ENCODE assay signal across 8 cellular contexts in the genomic region with DNA sequence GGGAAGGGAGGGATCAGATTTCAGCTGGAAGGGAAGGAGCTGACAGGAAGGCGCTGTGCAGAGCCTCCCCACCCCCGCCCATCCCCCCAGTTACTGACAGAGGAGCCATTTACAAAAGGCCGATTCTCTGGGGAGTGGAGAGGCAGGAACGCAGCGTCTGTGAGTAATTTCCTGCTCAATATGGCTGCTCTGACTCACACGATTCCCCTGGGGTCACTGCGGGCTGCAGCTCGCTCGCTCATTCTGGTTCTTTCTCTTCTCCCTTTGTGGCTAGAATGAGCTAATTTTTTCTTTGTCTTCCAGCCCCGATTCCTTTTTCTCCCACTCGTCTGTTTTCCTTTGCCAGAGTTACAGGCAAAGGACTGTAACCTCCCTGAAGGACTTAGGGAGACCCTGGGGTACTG. TPM values are rescaled to one million over a fixed set of nuclear protein-coding genes. Genes with fewer than 3 reads are reported as not detected.
DNase-seq lines count a peak whose midpoint lies in the region; ATAC-seq, FAIRE-seq and TF ChIP-seq lines count a peak whose summit lies in the region.

No MANE protein-coding gene starts in this region.

- H3K4me3 ChIP-seq in A549 = peak overlapping the region; percentile 44

- POLR2A ChIA-PET in A549 (lab: Yijun Ruan, JAX) = interaction anchor here (0.7 to 3.5 kb wide), 26 partner anchors 8 to 499 kb away, joined by 3 to 44 read pairs (median 4); a partner anchor contains a TSS
- POLR2A ChIA-PET in activated CD4-positive, alpha-beta T cell treated with anti-CD3 and anti-CD28 coated beads, Interleukin-2, amount 10 ng/mL, durations not matched to agents 7 days and 5 days (lab: Charles Lee) = interaction anchor here (0.5 to 1.1 kb wide), 4 partner anchors 26 to 683 kb away, joined by 3 read pairs; a partner anchor contains a TSS

- H3K36me3 Mint-ChIP-seq in activated CD4-positive, alpha-beta T cell treated with anti-CD3 and anti-CD28 coated beads, Interleukin-2, amount 10 ng/mL, durations not matched to agents 7 days and 5 days (ENCODE audit: low read depth) = peaks cover 27% of the 10 kb centered on the region

- TF ChIP-seq POLR2A in A549 (IDR thresholded peaks at IDR 0.05; ENCODE audit: low read length) = peak; percentile 45

- no peaks in the 10 kb centered on the region for H3K9me3 Mint-ChIP-seq in activated CD4-positive, alpha-beta T cell treated with anti-CD3 and anti-CD28 coated beads, Interleukin-2, amount 10 ng/mL, durations not matched to agents 7 days and 5 days

- TF ChIP-seq EP300 in A549 (IDR thresholded peaks at IDR 0.05) = peak in 1 of 2 experiments; percentile 62; a peak in 1 of 5 replicates

- H3K27ac Mint-ChIP-seq in activated CD4-positive, alpha-beta T cell treated with anti-CD3 and anti-CD28 coated beads, Interleukin-2, amount 10 ng/mL, durations not matched to agents 7 days and 5 days = peak overlapping the region; percentile 93

- no peak for TF ChIP-seq CTCF in A549 (IDR thresholded peaks at IDR 0.05)

- peak overlapping the region; percentile 99 for H3K27ac ChIP-seq in A549

- peak overlapping the region; percentile 91 for H3K4me2 ChIP-seq in A549

- peak in 1 of 2 experiments; percentile 30; a peak in 2 of 5 replicates for TF ChIP-seq RAD21 in A549 (conservative IDR thresholded peaks at IDR 0.05 in 1 of 2, IDR thresholded peaks at IDR 0.05 in 1 of 2)

- H3K4me1 Mint-ChIP-seq in activated CD4-positive, alpha-beta T cell treated with anti-CD3 and anti-CD28 coated beads, Interleukin-2, amount 10 ng/mL, durations not matched to agents 7 days and 5 days = peaks cover 44% of the 10 kb centered on the region

- under 1% methylated on average over 11 of the region's 11 CpGs for WGBS in A549 (ENCODE audit: missing lambda C conversion rate)

- DNase-seq in A549 (ENCODE audit: low read depth in 1 of 2, low spot score in 1 of 2) (peak; percentile 95 to 97), NCI-H446 (lab: John Stamatoyannopoulos, UW) (peak; percentile 82 to 96), dedifferentiated amniotic fluid mesenchymal stem cell (ENCODE audit: extremely low spot score) (peak; percentile 99), left lobe of liver (ENCODE audit: low spot score) (peak; percentile 82)
- DNase-seq in activated CD4-positive, alpha-beta T cell treated with anti-CD3 and anti-CD28 coated beads, Interleukin-2, amount 10 ng/mL, durations not matched to agents 7 days and 5 days = peak; percentile 85
- DNase-seq in stimulated activated CD4-positive, alpha-beta T cell treated with anti-CD3 and anti-CD28 coated beads, Interleukin-2, amount 100 ng/mL, for 48 hours = peak; percentile 71 to 75

- peak overlapping the region; percentile 75 for H3K4me3 Mint-ChIP-seq in activated CD4-positive, alpha-beta T cell treated with anti-CD3 and anti-CD28 coated beads, Interleukin-2, amount 10 ng/mL, durations not matched to agents 7 days and 5 days

- no peak for FAIRE-seq in A549 (lab: Jason Lieb, UNC)

- ATAC-seq in A549 = peak; percentile 81 to 82
- ATAC-seq in GM18867 (IDR thresholded peaks at IDR 0.05; ENCODE audit: unreplicated experiment) = peak; percentile 57
- ATAC-seq in HG03196 (IDR thresholded peaks at IDR 0.05; ENCODE audit: unreplicated experiment) = peak; percentile 51
- ATAC-seq in left lobe of liver = peak; percentile 64

- no peaks in the 10 kb centered on the region for H3K27me3 Mint-ChIP-seq in activated CD4-positive, alpha-beta T cell treated with anti-CD3 and anti-CD28 coated beads, Interleukin-2, amount 10 ng/mL, durations not matched to agents 7 days and 5 days

- H3K9me3 ChIP-seq in A549 = no peaks in the 10 kb centered on the region

- peaks cover 60% of the 10 kb centered on the region for H3K4me1 ChIP-seq in A549

- CTCF ChIA-PET in A549 (lab: Yijun Ruan, JAX) = interaction anchor here (0.7 to 28.1 kb wide), 47 partner anchors 12 to 664 kb away, joined by 3 to 1029 read pairs (median 5); a partner anchor contains a TSS
- CTCF ChIA-PET in activated CD4-positive, alpha-beta T cell treated with anti-CD3 and anti-CD28 coated beads, Interleukin-2, amount 10 ng/mL, durations not matched to agents 7 days and 5 days (lab: Charles Lee) = interaction anchor here (0.6 to 6.6 kb wide), 27 partner anchors 9 to 598 kb away, joined by 3 to 50 read pairs (median 4); a partner anchor contains a TSS

TF ChIP-seq in A549, 52 proteins besides CTCF, POLR2A, EP300 and RAD21 (continues in another document):
- TF ChIP-seq SMC3 (IDR thresholded peaks at IDR 0.05) (peak; percentile 15; the same call in 2 of the 3 replicates), JUNB (IDR thresholded peaks at IDR 0.05) (peak; percentile 54), JUN (IDR thresholded peaks at IDR 0.05) (peak; percentile 58 to 86; a peak in 3 of 5 replicates), RCOR1 (IDR thresholded peaks at IDR 0.05; ENCODE audit: low read depth, low read length) (no peak), MAZ (IDR thresholded peaks at IDR 0.05; ENCODE audit: borderline replicate concordance, low read depth, low read length) (peak; percentile 44; the same call in 1 of the 2 replicates), HOXB13 (CRISPR knock-in tag; IDR thresholded peaks at IDR 0.05; ENCODE audit: low read depth) (no peak), HOXA7 (CRISPR knock-in tag; IDR thresholded peaks at IDR 0.05) (no peak), ZNF302 (CRISPR knock-in tag; IDR thresholded peaks at IDR 0.05) (no peak), CBX2 (IDR thresholded peaks at IDR 0.05; ENCODE audit: borderline replicate concordance, low read depth) (no peak), RARB (CRISPR knock-in tag; IDR thresholded peaks at IDR 0.05) (no peak)
- TF ChIP-seq, protein P1, sequence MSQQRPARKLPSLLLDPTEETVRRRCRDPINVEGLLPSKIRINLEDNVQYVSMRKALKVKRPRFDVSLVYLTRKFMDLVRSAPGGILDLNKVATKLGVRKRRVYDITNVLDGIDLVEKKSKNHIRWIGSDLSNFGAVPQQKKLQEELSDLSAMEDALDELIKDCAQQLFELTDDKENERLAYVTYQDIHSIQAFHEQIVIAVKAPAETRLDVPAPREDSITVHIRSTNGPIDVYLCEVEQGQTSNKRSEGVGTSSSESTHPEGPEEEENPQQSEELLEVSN (IDR thresholded peaks at IDR 0.05; ENCODE audit: borderline replicate concordance, low read depth) = no peak
- TF ChIP-seq, protein P2, sequence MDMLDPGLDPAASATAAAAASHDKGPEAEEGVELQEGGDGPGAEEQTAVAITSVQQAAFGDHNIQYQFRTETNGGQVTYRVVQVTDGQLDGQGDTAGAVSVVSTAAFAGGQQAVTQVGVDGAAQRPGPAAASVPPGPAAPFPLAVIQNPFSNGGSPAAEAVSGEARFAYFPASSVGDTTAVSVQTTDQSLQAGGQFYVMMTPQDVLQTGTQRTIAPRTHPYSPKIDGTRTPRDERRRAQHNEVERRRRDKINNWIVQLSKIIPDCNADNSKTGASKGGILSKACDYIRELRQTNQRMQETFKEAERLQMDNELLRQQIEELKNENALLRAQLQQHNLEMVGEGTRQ (IDR thresholded peaks at IDR 0.05) = no peak
- TF ChIP-seq, protein P3, sequence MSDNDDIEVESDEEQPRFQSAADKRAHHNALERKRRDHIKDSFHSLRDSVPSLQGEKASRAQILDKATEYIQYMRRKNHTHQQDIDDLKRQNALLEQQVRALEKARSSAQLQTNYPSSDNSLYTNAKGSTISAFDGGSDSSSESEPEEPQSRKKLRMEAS (IDR thresholded peaks at IDR 0.05) = no peak; the same call in 1 of the 2 replicates

RNA-seq across cellular contexts. Expression of a gene that starts 28.8 kb away (rescaled TPM):
- polyA plus RNA-seq in A549 (2011; rRNA removed) = 140 and 149 TPM in 2 replicates
- polyA plus RNA-seq in A549 (2012; cell fraction: cytosol; rRNA removed) = 95.3 and 125 TPM in 2 replicates
- polyA plus RNA-seq in A549 (2012; cell fraction: nucleus; rRNA removed) = 109 and 124 TPM in 2 replicates
- 140 to 167 TPM (median 161 TPM) in 3 replicates for polyA plus RNA-seq in A549 (2017; fragmentation: RNase III; extraction: RNeasy Plus Mini Kit Qiagen cat#74134 plus additional on column Dnase treatment)
- polyA minus RNA-seq in A549 (2011; rRNA and poly(A)+ RNA removed) = 150 and 168 TPM in 2 replicates
- 100 to 1,000 TPM in 1 of 2 experiments, 10 to 100 TPM in 1; 96.4 to 111 TPM for total RNA-seq in activated CD4-positive, alpha-beta T cell treated with anti-CD3 and anti-CD28 coated beads, Interleukin-2, amount 10 ng/mL, durations not matched to agents 7 days and 5 days
- total RNA-seq in left lobe of liver = 62.3 TPM

RNA-seq across cellular contexts. Expression of a gene that starts 29.4 kb away (rescaled TPM):
- polyA plus RNA-seq in A549 (2011; rRNA removed) (20.5 and 20.8 TPM in 2 replicates), A549 (2017; fragmentation: RNase III; extraction: RNeasy Plus Mini Kit Qiagen cat#74134 plus additional on column Dnase treatment) (22.7 to 26.2 TPM (median 26.0 TPM) in 3 replicates)
- 25.2 and 33.6 TPM in 2 replicates for polyA plus RNA-seq in A549 (2012; cell fraction: cytosol; rRNA removed)
- 37.5 and 53.0 TPM in 2 replicates for polyA plus RNA-seq in A549 (2012; cell fraction: nucleus; rRNA removed)
- polyA minus RNA-seq in A549 (2011; rRNA and poly(A)+ RNA removed) = 26.6 and 34.0 TPM in 2 replicates
- total RNA-seq in activated CD4-positive, alpha-beta T cell treated with anti-CD3 and anti-CD28 coated beads, Interleukin-2, amount 10 ng/mL, durations not matched to agents 7 days and 5 days = 10 to 100 TPM; 20.4 to 25.2 TPM
- total RNA-seq in left lobe of liver = 105 TPM

RNA-seq across cellular contexts. Expression of a gene that starts 38.1 kb away (rescaled TPM):
- 16.8 and 25.1 TPM in 2 replicates for polyA plus RNA-seq in A549 (2011; rRNA removed)
- 51.4 and 90.0 TPM in 2 replicates for polyA plus RNA-seq in A549 (2012; cell fraction: cytosol; rRNA removed)
- polyA plus RNA-seq in A549 (2012; cell fraction: nucleus; rRNA removed) = 63.3 and 123 TPM in 2 replicates
- polyA plus RNA-seq in A549 (2017; fragmentation: RNase III; extraction: RNeasy Plus Mini Kit Qiagen cat#74134 plus additional on column Dnase treatment) = 47.9 to 67.5 TPM (median 54.9 TPM) in 3 replicates
- 18.1 and 21.3 TPM in 2 replicates for polyA minus RNA-seq in A549 (2011; rRNA and poly(A)+ RNA removed)
- 1 to 10 TPM; 1.8 to 2.3 TPM for total RNA-seq in activated CD4-positive, alpha-beta T cell treated with anti-CD3 and anti-CD28 coated beads, Interleukin-2, amount 10 ng/mL, durations not matched to agents 7 days and 5 days
- total RNA-seq in left lobe of liver = 4.5 TPM

RNA-seq across cellular contexts. Expression of a gene that starts 59.1 kb away (rescaled TPM):
- polyA plus RNA-seq in A549 (2011; rRNA removed) (25.6 and 31.4 TPM in 2 replicates), A549 (2017; fragmentation: RNase III; extraction: RNeasy Plus Mini Kit Qiagen cat#74134 plus additional on column Dnase treatment) (21.8 to 23.5 TPM (median 22.2 TPM) in 3 replicates)
- 37.1 and 43.6 TPM in 2 replicates for polyA plus RNA-seq in A549 (2012; cell fraction: cytosol; rRNA removed)
- polyA plus RNA-seq in A549 (2012; cell fraction: nucleus; rRNA removed) = 48.5 and 52.7 TPM in 2 replicates
- 21.0 and 23.0 TPM in 2 replicates for polyA minus RNA-seq in A549 (2011; rRNA and poly(A)+ RNA removed)
- 10 to 100 TPM; 19.5 to 19.6 TPM for total RNA-seq in activated CD4-positive, alpha-beta T cell treated with anti-CD3 and anti-CD28 coated beads, Interleukin-2, amount 10 ng/mL, durations not matched to agents 7 days and 5 days
- 21.7 TPM for total RNA-seq in left lobe of liver

Comparison
In these comparisons a context has a peak if more than half of its experiments do, and no peak if none do; other contexts are left out.
1. Peak in every context shown above with its lines: DNase-seq, ATAC-seq, H3K4me3 ChIP-seq and H3K27ac ChIP-seq.